ENCODE assay signal across 16 cellular contexts in the genomic region with DNA sequence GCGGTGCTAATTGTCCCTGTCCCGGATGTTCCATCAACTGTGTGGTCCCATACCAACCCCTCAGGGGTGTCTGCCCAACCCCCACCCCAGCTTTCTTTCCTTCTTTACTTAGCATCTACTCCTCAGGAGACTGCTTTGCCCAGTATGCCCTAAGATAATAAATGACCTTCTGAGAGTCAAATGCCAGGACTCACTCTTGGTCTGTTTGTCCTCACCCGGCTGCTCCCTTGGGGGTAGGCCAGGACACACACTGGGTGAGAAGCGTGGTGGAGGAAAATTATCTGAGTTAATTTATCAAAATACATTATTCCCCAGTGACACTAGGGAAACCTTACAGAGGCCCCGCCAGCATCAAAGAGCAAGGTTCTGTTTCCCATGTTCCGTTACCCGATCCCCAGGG.
DNase-seq lines count a peak whose midpoint lies in the region; ATAC-seq and TF ChIP-seq lines count a peak whose summit lies in the region.
"Had no signal": no experiment of that assay in that cellular context is flagged by ENCODE, and none has a peak within 500 bp of the region (broad histone marks: within the 10 kb centered on the region; RNA-seq: fewer than 3 reads in every experiment).

No MANE protein-coding gene starts in this region.

- no peak overlapping the region for H3K4me3 ChIP-seq in heart right ventricle
- H3K4me3 ChIP-seq in right cardiac atrium (ENCODE audit: low read length): no peak overlapping the region
- no peak overlapping the region for H3K4me3 ChIP-seq in BLaER1
- H3K4me3 ChIP-seq: A549 had no signal

- intact Hi-C loops in Right ventricle myocardium superior (cut with DNase I) (no loop called here), cardiac septum (cut with DNase I) (no loop called here), heart right ventricle (cut with DNase I) (no loop called here), right cardiac atrium (cut with DNase I) (no loop called here)

- H3K27ac ChIP-seq in heart right ventricle: no peak overlapping the region
- no peak overlapping the region for H3K27ac ChIP-seq in right cardiac atrium (ENCODE audit: low read length)
- no peak overlapping the region for H3K27ac ChIP-seq in BLaER1
- H3K27ac ChIP-seq: 22Rv1, A549, C4-2B had no signal

- H3K9ac ChIP-seq in BLaER1: no peak overlapping the region

- WGBS in heart right ventricle, 2 donors: 59 to 60% methylated on average over 7 of the region's 7 CpGs
- WGBS in right cardiac atrium: 72% methylated on average over 7 of the region's 7 CpGs

- H3K4me2 ChIP-seq in BLaER1: peak overlapping the region; percentile 38
- H3K4me2 ChIP-seq: A549 had no signal

- no peaks in the 10 kb centered on the region for H3K27me3 ChIP-seq in heart right ventricle
- H3K27me3 ChIP-seq in right cardiac atrium (ENCODE audit: control insufficient read depth, insufficient read depth): no peaks in the 10 kb centered on the region
- H3K27me3 ChIP-seq in BLaER1: no peaks in the 10 kb centered on the region

- H3K4me1 ChIP-seq in heart right ventricle (peaks cover 0 to 8% (median 0%) of the 10 kb centered on the region in 9 donors), right cardiac atrium (ENCODE audit: control insufficient read depth, insufficient read depth, low read length) (no peaks in the 10 kb centered on the region), BLaER1 (peaks cover 7% of the 10 kb centered on the region)
- H3K4me1 ChIP-seq: A549, Caco-2 had no signal

- no peak for TF ChIP-seq CTCF in heart right ventricle (IDR thresholded peaks at IDR 0.05)

- peak; percentile 73 for ATAC-seq in Right ventricle myocardium superior (ENCODE audit: poor library complexity)
- peak in 5 of 8 donors; percentile 28 to 71 (median 50) for ATAC-seq in heart right ventricle
- no peak for ATAC-seq in right cardiac atrium
- ATAC-seq: A549; CD8-positive, alpha-beta T cell had no signal

- H3K9me3 ChIP-seq in heart right ventricle (peaks cover 0 to 12% (median 4%) of the 10 kb centered on the region in 11 donors), right cardiac atrium (ENCODE audit: control insufficient read depth, low read length) (no peaks in the 10 kb centered on the region), BLaER1 (peaks cover 25% of the 10 kb centered on the region)
- H3K9me3 ChIP-seq: A549, Caco-2 had no signal

- H3K36me3 ChIP-seq in heart right ventricle: no peaks in the 10 kb centered on the region
- H3K36me3 ChIP-seq in BLaER1: no peaks in the 10 kb centered on the region

- DNase-seq in Right ventricle myocardium superior (no peak), cardiac septum (ENCODE audit: low spot score) (no peak), heart right ventricle (peak in 1 of 2 donors; percentile 11), right cardiac atrium (no peak), NOMO-1 treated with dmso at 0.1 percent for 144 hours (lab: John Stamatoyannopoulos, UW; ENCODE audit: unreplicated experiment) (no peak)
- DNase-seq: AML-193; Caco-2; Calu3; CD4-positive, alpha-beta T cell; CD8-positive, alpha-beta T cell; DMS79 treated with DMSO at 0.1 percent for 48 hours; GF-D8 had no signal

- H4K20me1 ChIP-seq in BLaER1: no peaks in the 10 kb centered on the region

Comparison
In these comparisons a context has a peak if more than half of its experiments do, and no peak if none do; other contexts are left out.
1. ATAC-seq: peak in Right ventricle myocardium superior (single experiment) and heart right ventricle (5 of 8); none in right cardiac atrium (0 of 2).